ENCODE assay signal across 8 cellular contexts in genomic region chr18:63317982-63318881, GRCh38. TPM values are rescaled to one million over a fixed set of nuclear protein-coding genes. Genes with fewer than 3 reads are reported as not detected.
DNase-seq lines count a peak whose midpoint lies in the region; ATAC-seq, FAIRE-seq and TF ChIP-seq lines count a peak whose summit lies in the region.

No MANE protein-coding gene starts in this region.

- H3K9ac ChIP-seq in astrocyte (ENCODE audit: low read length) = peak overlapping the region; percentile 71

- H3K4me2 ChIP-seq in DOHH2 (ENCODE audit: low read length) (peak overlapping the region; percentile 62), astrocyte (ENCODE audit: low read length) (peak overlapping the region; percentile 95)

- H3K9me3 Mint-ChIP-seq in astrocyte (ENCODE audit: unreplicated experiment) = no peaks in the 10 kb centered on the region

- H3K9me3 ChIP-seq in DOHH2 (ENCODE audit: control insufficient read depth, insufficient read depth, low read length) (no peaks in the 10 kb centered on the region), KOPT-K1 (ENCODE audit: insufficient read depth, low read length, poor library complexity, severe bottlenecking) (no peaks in the 10 kb centered on the region), astrocyte (ENCODE audit: insufficient read depth, low read depth, low read length) (no peaks in the 10 kb centered on the region), iPS-18c (ENCODE audit: control insufficient read depth, insufficient read depth, low read length) (peaks cover 4% of the 10 kb centered on the region)

- H3K4me1 ChIP-seq in DOHH2 (ENCODE audit: control insufficient read depth, low read length) = peaks cover 39% of the 10 kb centered on the region
- H3K4me1 ChIP-seq in astrocyte (ENCODE audit: insufficient read depth, low read length) = peaks cover 16% of the 10 kb centered on the region

- H4K20me1 ChIP-seq in DOHH2 (ENCODE audit: control insufficient read depth, insufficient read depth, low read depth, low read length) (peaks cover 30% of the 10 kb centered on the region; the same call in 1 of the 2 replicates), astrocyte (ENCODE audit: insufficient read depth, low read length) (no peaks in the 10 kb centered on the region)

- peaks cover 21% of the 10 kb centered on the region for H3K27me3 Mint-ChIP-seq in astrocyte (ENCODE audit: low read depth, unreplicated experiment)

- H3K36me3 ChIP-seq in DOHH2 (ENCODE audit: control insufficient read depth, low read length) (peaks cover 64% of the 10 kb centered on the region), KOPT-K1 (ENCODE audit: insufficient read depth, low read length) (peaks cover 21% of the 10 kb centered on the region; the same call in 1 of the 2 replicates), astrocyte (ENCODE audit: insufficient read depth, low read length) (no peaks in the 10 kb centered on the region)

- peak overlapping the region; percentile 89 for H3K4me3 Mint-ChIP-seq in astrocyte (ENCODE audit: unreplicated experiment)

- peak; percentile 44 for ATAC-seq in GM21390 (IDR thresholded peaks at IDR 0.05; ENCODE audit: unreplicated experiment)

- H3K4me1 Mint-ChIP-seq in astrocyte (ENCODE audit: low read depth, unreplicated experiment) = peaks cover 14% of the 10 kb centered on the region

- H3K36me3 Mint-ChIP-seq in astrocyte (ENCODE audit: low read depth, unreplicated experiment) = peaks cover 3% of the 10 kb centered on the region

- peak; percentile 73 for DNase-seq in T follicular helper cell (ENCODE audit: low read depth)
- no peak for DNase-seq in astrocyte (ENCODE audit: low read depth)
- peak; percentile 73 for DNase-seq in stimulated activated CD4-positive, alpha-beta T cell treated with anti-CD3 and anti-CD28 coated beads, Interleukin-12 subunit alpha, Interleukin-12 subunit beta, amount 100 ng/mL, for 4 hours
- no peak for DNase-seq in inferior parietal cortex (ENCODE audit: extremely low spot score)

- TF ChIP-seq CTCF in DOHH2 (IDR thresholded peaks at IDR 0.05; ENCODE audit: low read depth, low read length, poor library complexity, severe bottlenecking) (peak; percentile 89), astrocyte (IDR thresholded peaks at IDR 0.05; ENCODE audit: insufficient read depth, low read depth, low read length) (peak; percentile 28)

- H2AFZ ChIP-seq in astrocyte (ENCODE audit: low read depth, low read length) = peak overlapping the region; percentile 31

- peak overlapping the region; percentile 82 for H3K27ac ChIP-seq in DOHH2 (ENCODE audit: low read depth, low read length)
- H3K27ac ChIP-seq in KOPT-K1 (ENCODE audit: low read depth, low read length, poor library complexity, severe bottlenecking) = peak overlapping the region; percentile 82
- no peak overlapping the region for H3K27ac ChIP-seq in astrocyte (ENCODE audit: low read depth, low read length)

- H3K27me3 ChIP-seq in DOHH2 (ENCODE audit: control insufficient read depth, low read length) (peaks cover 25% of the 10 kb centered on the region), astrocyte (ENCODE audit: insufficient read depth, low read length) (peaks cover 10% of the 10 kb centered on the region)

- FAIRE-seq in astrocyte (lab: Jason Lieb, UNC) = no peak

- H3K79me2 ChIP-seq in DOHH2 (ENCODE audit: control insufficient read depth, low read length) (peaks cover 73% of the 10 kb centered on the region), astrocyte (ENCODE audit: insufficient read depth, low read length) (no peaks in the 10 kb centered on the region)

- peaks cover 20% of the 10 kb centered on the region for H3F3A ChIP-seq in DOHH2 (ENCODE audit: control insufficient read depth, insufficient read depth)

- no peak overlapping the region for H3K27ac Mint-ChIP-seq in astrocyte (ENCODE audit: unreplicated experiment)

- no peaks in the 10 kb centered on the region for H3K9me2 ChIP-seq in DOHH2 (replicated peaks; ENCODE audit: control insufficient read depth, low read length)

- peak overlapping the region; percentile 74 for H3K4me3 ChIP-seq in DOHH2 (ENCODE audit: low read length)
- H3K4me3 ChIP-seq in astrocyte (ENCODE audit: insufficient read depth, low read depth, low read length) = peak overlapping the region; percentile 75
- H3K4me3 ChIP-seq in iPS-18c (ENCODE audit: insufficient read depth, low read depth, low read length) = peak overlapping the region; percentile 36

RNA-seq across cellular contexts. Expression of gene BCL2, which starts 1.3 kb away (rescaled TPM):
- 1.0 and 1.7 TPM in 2 replicates for total RNA-seq in astrocyte

RNA-seq across cellular contexts. Expression of gene KDSR, which starts 48.8 kb away (rescaled TPM):
- total RNA-seq in astrocyte = 43.7 and 47.4 TPM in 2 replicates

Comparison
In these comparisons a context has a peak if more than half of its experiments do, and no peak if none do; other contexts are left out.
1. DNase-seq: peak in T follicular helper cell (single experiment) and stimulated activated CD4-positive, alpha-beta T cell treated with anti-CD3 and anti-CD28 coated beads, Interleukin-12 subunit alpha, Interleukin-12 subunit beta, amount 100 ng/mL, for 4 hours (single experiment); none in astrocyte (single experiment) and inferior parietal cortex (single experiment).
2. Peak in every context shown above with its lines, with median percentiles within 50 percentile points of each other: H3K4me3 ChIP-seq.